11 cellular contexts compared by ENCODE assay signal in the genomic region with DNA sequence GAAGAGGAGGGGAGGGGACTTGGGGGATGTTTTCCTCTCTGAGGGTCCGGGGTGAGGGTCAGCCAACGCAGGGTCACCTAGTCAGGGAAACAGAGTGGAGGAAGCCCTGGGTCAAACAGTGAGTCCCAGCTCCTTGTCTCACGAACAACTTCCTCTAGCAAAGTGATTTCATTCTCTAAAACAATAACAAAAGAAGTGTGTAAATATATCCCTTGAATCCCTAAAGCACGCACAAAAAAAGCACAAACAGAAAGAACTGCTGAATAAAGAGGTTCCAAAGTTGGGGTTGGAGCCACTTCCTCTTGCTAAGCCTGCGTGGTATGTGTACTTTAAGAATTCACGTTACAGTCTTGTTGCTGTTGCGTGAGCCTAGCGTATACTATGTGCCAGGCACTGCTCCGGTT. TPM values are rescaled to one million over a fixed set of nuclear protein-coding genes. Genes with fewer than 3 reads are reported as not detected.
DNase-seq lines count a peak whose midpoint lies in the region; ATAC-seq, FAIRE-seq and TF ChIP-seq lines count a peak whose summit lies in the region.
"Had no signal": no experiment of that assay in that cellular context is flagged by ENCODE, and none has a peak within 500 bp of the region (broad histone marks: within the 10 kb centered on the region; RNA-seq: fewer than 3 reads in every experiment).

No MANE protein-coding gene starts in this region.

- H3K27ac Mint-ChIP-seq in stimulated activated effector memory CD8-positive, alpha-beta T cell treated with anti-CD3 and anti-CD28 coated beads, Interleukin-12 subunit alpha, Interleukin-12 subunit beta, amount 100 ng/mL, for 72 hours: no peak overlapping the region

- H3K36me3 Mint-ChIP-seq in stimulated activated effector memory CD8-positive, alpha-beta T cell treated with anti-CD3 and anti-CD28 coated beads, Interleukin-12 subunit alpha, Interleukin-12 subunit beta, amount 100 ng/mL, for 72 hours: no peaks in the 10 kb centered on the region
- H3K36me3 Mint-ChIP-seq: CD4-positive, alpha-beta memory T cell had no signal

- H3K4me1 Mint-ChIP-seq in stimulated activated effector memory CD8-positive, alpha-beta T cell treated with anti-CD3 and anti-CD28 coated beads, Interleukin-12 subunit alpha, Interleukin-12 subunit beta, amount 100 ng/mL, for 72 hours: no peaks in the 10 kb centered on the region

- 0 out of 2 replicates have a peak overlapping the region, but pooled peaks have one; percentile 20 for H3K4me3 ChIP-seq in WI38 (ENCODE audit: low read depth, low read length)
- H3K4me3 ChIP-seq: tibial artery had no signal

- no peak for FAIRE-seq in GM12891 (lab: Jason Lieb, UNC)

- intact Hi-C loops in left cardiac atrium (cut with DNase I): no loop called here

- no peak overlapping the region for H3K4me3 Mint-ChIP-seq in stimulated activated effector memory CD8-positive, alpha-beta T cell treated with anti-CD3 and anti-CD28 coated beads, Interleukin-12 subunit alpha, Interleukin-12 subunit beta, amount 100 ng/mL, for 72 hours
- H3K4me3 Mint-ChIP-seq: CD4-positive, alpha-beta memory T cell had no signal

- no peak for TF ChIP-seq POLR2A in GM12891 (IDR thresholded peaks at IDR 0.05; ENCODE audit: low read depth, low read length)

- TF ChIP-seq CTCF in WI38 (IDR thresholded peaks at IDR 0.05; ENCODE audit: low read depth, low read length) (no peak), GM20000 (IDR thresholded peaks at IDR 0.05; ENCODE audit: extremely low read depth, missing control alignments) (no peak)

- ATAC-seq in left cardiac atrium: peak; percentile 34 to 83
- no peak for ATAC-seq in stimulated activated effector memory CD8-positive, alpha-beta T cell treated with anti-CD3 and anti-CD28 coated beads, Interleukin-12 subunit alpha, Interleukin-12 subunit beta, amount 100 ng/mL, for 72 hours

- no peaks in the 10 kb centered on the region for H3K9me3 Mint-ChIP-seq in stimulated activated effector memory CD8-positive, alpha-beta T cell treated with anti-CD3 and anti-CD28 coated beads, Interleukin-12 subunit alpha, Interleukin-12 subunit beta, amount 100 ng/mL, for 72 hours
- H3K9me3 Mint-ChIP-seq: CD4-positive, alpha-beta memory T cell had no signal

- DNase-seq in GM12891 (ENCODE audit: insufficient read length, low spot score): no peak
- DNase-seq in left cardiac atrium: no peak
- peak; percentile 4 for DNase-seq in pulmonary artery endothelial cell (ENCODE audit: low read depth, low spot score)
- DNase-seq in activated gamma-delta T cell treated with Interleukin-2 at 50 U/mL for 16 hours: no peak
- no peak for DNase-seq in GM20000 (ENCODE audit: low spot score)
- DNase-seq in NCI-H774 (lab: John Stamatoyannopoulos, UW): no peak
- DNase-seq in stimulated activated effector memory CD8-positive, alpha-beta T cell treated with anti-CD3 and anti-CD28 coated beads, Interleukin-12 subunit alpha, Interleukin-12 subunit beta, amount 100 ng/mL, for 72 hours (ENCODE audit: low spot score in 2 of 2): no peak
- DNase-seq: CD4-positive, alpha-beta memory T cell; stimulated activated CD4-positive, alpha-beta T cell treated with anti-CD3 and anti-CD28 coated beads, Interleukin-2, amount 100 ng/mL, for 48 hours; tibial artery had no signal

TF ChIP-seq in GM12891, 5 proteins besides CTCF, POLR2A, EP300 and RAD21:
- TF ChIP-seq POLR2AphosphoS5 (IDR thresholded peaks at IDR 0.05; ENCODE audit: low read depth, low read length) (no peak), SPI1 (IDR thresholded peaks at IDR 0.05; ENCODE audit: low read depth, low read length) (0 out of 2 replicates have a peak, but pooled peaks have one; percentile 18)

RNA-seq across cellular contexts. Expression of a gene that starts 1.5 kb away (rescaled TPM):
- not detected for polyA plus RNA-seq in GM12891 (2012; ENCODE audit: low read depth, missing spikeins)
- total RNA-seq in left cardiac atrium (1 to 10 TPM in 1 of 2 donors, under 1 TPM in 1; 0.81 to 2.4 TPM), pulmonary artery endothelial cell (0.07 TPM in 1 of 2 replicates, not detected in the other)

RNA-seq across cellular contexts. Expression of a gene that starts 18.6 kb away (rescaled TPM):
- 8.2 TPM for polyA plus RNA-seq in GM12891 (2012; ENCODE audit: low read depth, missing spikeins)
- total RNA-seq in left cardiac atrium (1 to 10 TPM; 5.9 to 6.8 TPM), pulmonary artery endothelial cell (7.1 and 12.7 TPM in 2 replicates)

RNA-seq across cellular contexts. Expression of a gene that starts 20.8 kb away (rescaled TPM):
- polyA plus RNA-seq in GM12891 (2012; ENCODE audit: low read depth, missing spikeins): 0.08 TPM
- 10 to 100 TPM; 13.4 to 15.6 TPM for total RNA-seq in left cardiac atrium
- total RNA-seq in pulmonary artery endothelial cell: not detected in 2 replicates
- polyA plus RNA-seq: CD4-positive, alpha-beta memory T cell had no signal

RNA-seq across cellular contexts. Expression of a gene that starts 55.8 kb away (rescaled TPM):
- 2.5 TPM for polyA plus RNA-seq in GM12891 (2012; ENCODE audit: low read depth, missing spikeins)
- total RNA-seq in left cardiac atrium: 10 to 100 TPM; 16.1 to 17.1 TPM
- total RNA-seq in pulmonary artery endothelial cell: 0.73 and 1.3 TPM in 2 replicates

Comparison
In these comparisons a context has a peak if more than half of its experiments do, and no peak if none do; other contexts are left out.
1. RNA of a gene that starts 20.8 kb away (total RNA-seq): 13.4 to 15.6 TPM in left cardiac atrium; not detected in pulmonary artery endothelial cell; every median in the first group is over 10 times any median in the second.